Comparison of ENCODE assay signal across 13 cellular contexts in the genomic region with DNA sequence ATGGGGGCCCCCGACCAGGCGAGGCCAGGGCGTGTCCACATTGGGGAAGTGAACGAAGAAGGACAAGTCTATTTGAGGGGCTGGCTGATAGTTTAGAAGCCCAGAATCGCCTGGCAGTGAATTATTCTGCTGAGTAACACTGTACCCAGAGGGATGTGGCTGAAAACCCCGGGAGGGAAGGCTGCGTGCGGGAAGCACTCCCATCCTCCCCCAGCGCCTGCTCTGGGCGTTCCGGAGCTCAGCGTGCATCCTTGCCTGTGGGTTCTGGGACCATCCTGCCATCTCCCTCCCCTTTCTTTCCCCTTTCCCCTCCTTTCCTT.
A peak's percentile ranks its signal among the peaks of the same experiment; 100 is the strongest.
DNase-seq lines count a peak whose midpoint lies in the region; ATAC-seq and TF ChIP-seq lines count a peak whose summit lies in the region.
"Had no signal": no experiment of that assay in that cellular context is flagged by ENCODE, and none has a peak within 500 bp of the region (broad histone marks: within the 10 kb centered on the region; RNA-seq: fewer than 3 reads in every experiment).

No MANE protein-coding gene starts in this region.

- no peak for TF ChIP-seq POLR2A in esophagus squamous epithelium (IDR thresholded peaks at IDR 0.05)

- WGBS in esophagus squamous epithelium, 2 donors = 54 to 74% methylated on average over 7 to 11 of the region's 12 CpGs

- peak; percentile 39 for DNase-seq in RWPE2 (ENCODE audit: low spot score)
- no peak for DNase-seq in esophagus squamous epithelium (lab: John Stamatoyannopoulos, UW)
- DNase-seq in omental fat pad (ENCODE audit: low spot score) = no peak
- no peak for DNase-seq in upper lobe of right lung
- DNase-seq in DMS79 treated with DMSO at 0.1 percent for 48 hours (lab: John Stamatoyannopoulos, UW) = no peak
- no peak for DNase-seq in NCI-H2196 treated with DMSO at 0.1 percent for 48 hours (lab: John Stamatoyannopoulos, UW; ENCODE audit: unreplicated experiment)
- DNase-seq in NCI-H510A treated with DMSO at 0.1 percent for 48 hours (lab: John Stamatoyannopoulos, UW) = no peak
- DNase-seq: NCI-H1105 treated with DMSO at 0.1 percent for 48 hours; NCI-H524 treated with DMSO at 0.1 percent for 48 hours; stimulated activated CD4-positive, alpha-beta T cell treated with anti-CD3 and anti-CD28 coated beads, Interleukin-1b, Interleukin-23, amount 100 ng/mL, for 48 hours; stimulated activated naive CD4-positive, alpha-beta T cell treated with Interleukin-2 at 50 U/mL for 16 hours had no signal

- intact Hi-C loops in esophagus squamous epithelium (cut with DNase I) = no loop called here
- intact Hi-C loops in upper lobe of right lung (cut with DNase I) = no loop called here

- H3K9me3 ChIP-seq in RWPE2 (ENCODE audit: severe bottlenecking) (no peaks in the 10 kb centered on the region), esophagus squamous epithelium (no peaks in the 10 kb centered on the region), upper lobe of right lung (no peaks in the 10 kb centered on the region)

- no peak overlapping the region for H3K4me3 ChIP-seq in RWPE2 (ENCODE audit: severe bottlenecking)
- H3K4me3 ChIP-seq in esophagus squamous epithelium = no peak overlapping the region
- no peak overlapping the region for H3K4me3 ChIP-seq in upper lobe of right lung

- ATAC-seq in RWPE2 (ENCODE audit: low read depth) = no peak
- ATAC-seq in omental fat pad (ENCODE audit: low FRiP score) = peak; percentile 49
- ATAC-seq in upper lobe of right lung = no peak
- ATAC-seq in GM21737 (IDR thresholded peaks at IDR 0.05; ENCODE audit: unreplicated experiment) = no peak

- H3K36me3 ChIP-seq in RWPE2 (ENCODE audit: low read depth) = no peaks in the 10 kb centered on the region
- no peaks in the 10 kb centered on the region for H3K36me3 ChIP-seq in esophagus squamous epithelium
- H3K36me3 ChIP-seq in upper lobe of right lung = no peaks in the 10 kb centered on the region

- H3K4me1 ChIP-seq in RWPE2 (ENCODE audit: insufficient read depth, poor library complexity, severe bottlenecking) (no peaks in the 10 kb centered on the region), esophagus squamous epithelium (peaks cover 0 to 31% (median 25%) of the 10 kb centered on the region in 3 donors), upper lobe of right lung (peaks cover 17% of the 10 kb centered on the region)

- H3K27ac ChIP-seq in RWPE2 (ENCODE audit: poor library complexity, severe bottlenecking) (no peak overlapping the region), esophagus squamous epithelium (peak overlapping the region; percentile 31 to 89 (median 65)), upper lobe of right lung (peak overlapping the region; percentile 73)
- H3K27ac ChIP-seq: VCaP had no signal

- TF ChIP-seq CTCF in RWPE2 (IDR thresholded peaks at IDR 0.05; ENCODE audit: poor library complexity, severe bottlenecking) = no peak
- no peak for TF ChIP-seq CTCF in esophagus squamous epithelium (IDR thresholded peaks at IDR 0.05)
- TF ChIP-seq CTCF in omental fat pad (IDR thresholded peaks at IDR 0.05) = no peak
- TF ChIP-seq CTCF in upper lobe of right lung (IDR thresholded peaks at IDR 0.05) = no peak

- H3K27me3 ChIP-seq in RWPE2 (ENCODE audit: insufficient read depth, poor library complexity, severe bottlenecking) (no peaks in the 10 kb centered on the region), esophagus squamous epithelium (no peaks in the 10 kb centered on the region), upper lobe of right lung (no peaks in the 10 kb centered on the region)
